In the genomic region with DNA sequence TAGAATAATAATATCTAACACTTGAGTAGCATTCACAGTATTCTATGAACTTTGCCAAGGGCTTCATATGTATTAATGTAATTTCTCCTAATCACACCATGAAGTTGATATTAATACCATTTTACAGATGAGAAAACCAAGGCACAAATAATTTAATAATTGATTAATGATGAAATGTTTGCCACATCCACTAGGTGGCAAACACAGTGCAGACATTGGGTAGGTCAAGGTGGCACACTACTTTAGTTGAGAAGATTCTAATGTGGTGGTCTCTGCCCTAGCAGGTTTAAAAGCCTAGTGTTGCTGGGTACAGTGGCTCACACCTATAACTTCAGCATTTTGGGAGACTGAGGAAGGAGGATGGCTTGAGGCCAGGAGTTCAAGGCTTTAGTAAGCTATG, we compare ENCODE assay signal across 1 cellular context.
TF ChIP-seq lines count a peak whose summit lies in the region.

No MANE protein-coding gene starts in this region.

TF ChIP-seq in SK-N-SH, 30 proteins besides CTCF, POLR2A, EP300 and RAD21 (continued from another document):
- TF ChIP-seq, protein P1, sequence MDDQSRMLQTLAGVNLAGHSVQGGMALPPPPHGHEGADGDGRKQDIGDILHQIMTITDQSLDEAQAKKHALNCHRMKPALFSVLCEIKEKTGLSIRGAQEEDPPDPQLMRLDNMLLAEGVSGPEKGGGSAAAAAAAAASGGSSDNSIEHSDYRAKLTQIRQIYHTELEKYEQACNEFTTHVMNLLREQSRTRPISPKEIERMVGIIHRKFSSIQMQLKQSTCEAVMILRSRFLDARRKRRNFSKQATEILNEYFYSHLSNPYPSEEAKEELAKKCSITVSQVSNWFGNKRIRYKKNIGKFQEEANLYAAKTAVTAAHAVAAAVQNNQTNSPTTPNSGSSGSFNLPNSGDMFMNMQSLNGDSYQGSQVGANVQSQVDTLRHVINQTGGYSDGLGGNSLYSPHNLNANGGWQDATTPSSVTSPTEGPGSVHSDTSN (IDR thresholded peaks at IDR 0.05): no peak
